Comparison of ENCODE assay signal across 1 cellular context in the genomic region with DNA sequence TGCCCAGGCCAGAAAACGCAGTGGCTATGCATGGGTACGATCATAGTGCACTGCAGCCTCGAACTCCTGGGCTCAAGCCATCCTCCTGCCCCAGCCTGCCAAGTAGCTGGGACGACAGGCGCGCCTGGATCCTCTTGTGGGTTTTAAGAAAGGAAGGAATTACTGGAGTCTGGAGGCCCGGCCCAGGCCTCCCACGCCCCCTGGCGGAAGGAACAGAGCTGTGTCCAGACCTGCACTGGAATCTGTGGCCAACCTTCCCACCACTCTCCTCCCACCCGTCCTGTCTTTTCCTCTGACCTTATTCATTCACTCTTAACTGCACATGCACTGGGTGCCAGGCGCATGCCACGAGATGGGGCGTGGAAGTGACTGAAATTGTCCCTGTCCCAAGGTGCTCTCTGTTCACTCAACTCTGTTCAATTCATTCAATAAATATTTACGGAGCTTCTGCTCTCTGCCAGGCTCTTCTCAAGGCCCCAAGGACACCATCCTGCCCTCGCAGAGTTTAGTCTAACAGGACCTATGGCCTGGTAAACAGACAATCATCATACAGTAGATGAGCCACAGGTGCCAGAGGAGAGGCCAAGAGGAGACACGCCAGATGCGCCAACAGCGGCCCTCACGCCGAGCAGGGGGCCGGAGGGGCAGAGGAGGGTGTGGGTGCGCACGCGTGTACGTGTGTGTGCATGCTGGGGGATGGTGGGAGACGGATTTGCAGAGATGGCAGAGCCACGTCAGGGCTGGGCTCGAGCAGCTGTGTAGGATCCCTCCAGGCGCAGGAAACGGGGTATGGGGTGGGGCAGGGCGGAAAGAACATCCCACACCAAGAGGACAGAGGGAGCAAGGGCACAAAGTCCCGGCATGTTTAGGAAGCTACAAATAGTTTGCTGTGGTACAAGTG.
TF ChIP-seq lines count a peak whose summit lies in the region.

No MANE protein-coding gene starts in this region.

TF ChIP-seq in SK-N-SH treated with all-trans-retinoic acid at 6 μM for 48 hours, 23 proteins besides CTCF, POLR2A, EP300 and RAD21 (continued from another document):
- no peak for TF ChIP-seq TOX (CRISPR knock-in tag; IDR thresholded peaks at IDR 0.05; ENCODE audit: borderline replicate concordance)
- TF ChIP-seq ZNF565 (CRISPR knock-in tag; conservative IDR thresholded peaks at IDR 0.05; ENCODE audit: low read depth) = no peak
- TF ChIP-seq RARB (CRISPR knock-in tag; IDR thresholded peaks at IDR 0.05) = no peak
